ENCODE assay signal across 17 cellular contexts in the genomic region with DNA sequence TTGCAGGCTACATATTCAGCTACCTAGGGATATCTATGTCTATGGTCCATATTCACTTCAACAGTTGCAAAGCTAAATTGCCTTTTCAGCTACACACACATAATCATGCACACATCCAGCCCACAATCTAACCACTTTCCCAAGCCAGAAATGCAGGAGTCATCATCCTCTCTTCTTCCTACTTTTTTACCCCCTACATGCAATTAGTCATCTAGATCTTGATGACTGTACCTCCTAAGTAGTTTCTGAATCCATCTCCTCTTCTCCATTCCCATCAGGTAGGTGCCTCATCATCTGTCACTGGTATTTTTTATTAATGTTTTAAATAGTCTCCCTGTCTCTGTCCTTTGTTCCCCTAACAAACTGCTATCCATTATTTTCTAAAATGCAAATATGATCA. TPM values are rescaled to one million over a fixed set of nuclear protein-coding genes. Genes with fewer than 3 reads are reported as not detected.
DNase-seq lines count a peak whose midpoint lies in the region; ATAC-seq, FAIRE-seq and TF ChIP-seq lines count a peak whose summit lies in the region.
"Had no signal": no experiment of that assay in that cellular context is flagged by ENCODE, and none has a peak within 500 bp of the region (broad histone marks: within the 10 kb centered on the region; RNA-seq: fewer than 3 reads in every experiment).

No MANE protein-coding gene starts in this region.

- H3K36me3 ChIP-seq in RWPE2 (ENCODE audit: low read depth) (no peaks in the 10 kb centered on the region), smooth muscle cell (ENCODE audit: low read depth) (no peaks in the 10 kb centered on the region), Caco-2 (ENCODE audit: control insufficient read depth, insufficient read depth, low read length) (no peaks in the 10 kb centered on the region)

- peaks cover 10% of the 10 kb centered on the region for H3F3A ChIP-seq in smooth muscle cell (ENCODE audit: low read depth)

- CTCF ChIA-PET in Caco-2 (lab: Charles Lee): no interaction called here

- H2AFZ ChIP-seq in smooth muscle cell (ENCODE audit: low read depth): no peak overlapping the region
- H2AFZ ChIP-seq: parathyroid adenoma had no signal

- H4K20me1 ChIP-seq in smooth muscle cell (ENCODE audit: low read depth): no peaks in the 10 kb centered on the region

- peaks cover 14% of the 10 kb centered on the region for H3K4me1 Mint-ChIP-seq in Caco-2 (ENCODE audit: low read depth, unreplicated experiment)
- H3K4me1 Mint-ChIP-seq: activated CD4-positive, alpha-beta T cell treated with anti-CD3 and anti-CD28 coated beads for 36 hours had no signal

- POLR2A ChIA-PET in Caco-2 (lab: Charles Lee): no interaction called here

- no peak overlapping the region for H3K4me3 Mint-ChIP-seq in Caco-2 (ENCODE audit: unreplicated experiment)
- H3K4me3 Mint-ChIP-seq: activated CD4-positive, alpha-beta T cell treated with anti-CD3 and anti-CD28 coated beads for 36 hours; activated naive CD8-positive, alpha-beta T cell; CD4-positive, alpha-beta T cell; T-helper 1 cell treated with Interleukin-12 subunit alpha and Interleukin-12 subunit beta and Interleukin-4 antibody, amounts not matched to agents 30 μg/mL and 1 μg/mL, for 36 hours had no signal

- H3K27ac Mint-ChIP-seq in Caco-2 (ENCODE audit: unreplicated experiment): no peak overlapping the region
- H3K27ac Mint-ChIP-seq: activated CD4-positive, alpha-beta T cell treated with anti-CD3 and anti-CD28 coated beads for 36 hours; activated naive CD8-positive, alpha-beta T cell; CD4-positive, alpha-beta T cell; T-helper 1 cell treated with Interleukin-12 subunit alpha and Interleukin-12 subunit beta and Interleukin-4 antibody, amounts not matched to agents 30 μg/mL and 1 μg/mL, for 36 hours had no signal

- peak; percentile 27 for FAIRE-seq in H54 (lab: Jason Lieb, UNC)

- DNase-seq in H54 (ENCODE audit: insufficient read length, low spot score) (peak; percentile 49), RWPE2 (ENCODE audit: low spot score) (no peak), fibroblast of gingiva (ENCODE audit: low read depth) (peak; percentile 9), smooth muscle cell (lab: John Stamatoyannopoulos, UW; ENCODE audit: unreplicated experiment) (no peak), Caco-2 (no peak), T-helper 2 cell (no peak)
- DNase-seq: activated CD4-positive, alpha-beta T cell treated with anti-CD3 and anti-CD28 coated beads for 36 hours; activated T-cell treated with anti-CD3 and anti-CD28 coated beads for 4 hours; CD4-positive, alpha-beta T cell; DND-41; NCI-H187; NCI-H69 had no signal

- no peaks in the 10 kb centered on the region for H3K36me3 Mint-ChIP-seq in Caco-2 (ENCODE audit: insufficient read depth, unreplicated experiment)
- H3K36me3 Mint-ChIP-seq: activated naive CD8-positive, alpha-beta T cell had no signal

- TF ChIP-seq CTCF in RWPE2 (IDR thresholded peaks at IDR 0.05; ENCODE audit: poor library complexity, severe bottlenecking): no peak
- no peak for TF ChIP-seq CTCF in smooth muscle cell (IDR thresholded peaks at IDR 0.05; ENCODE audit: borderline replicate concordance, insufficient read depth, poor library complexity, severe bottlenecking)
- TF ChIP-seq CTCF in Caco-2 (IDR thresholded peaks at IDR 0.05; ENCODE audit: insufficient read depth in 1 of 2, low read depth in 1 of 2, low read length in 1 of 2, severe bottlenecking in 1 of 2, unreplicated experiment in 1 of 2): no peak

- H3K9ac ChIP-seq in smooth muscle cell (ENCODE audit: low read depth): no peak overlapping the region
- H3K9ac ChIP-seq: parathyroid adenoma had no signal

- no peak overlapping the region for H3K27ac ChIP-seq in RWPE2 (ENCODE audit: poor library complexity, severe bottlenecking)
- peak overlapping the region; percentile 63 for H3K27ac ChIP-seq in smooth muscle cell (ENCODE audit: low read depth)
- H3K27ac ChIP-seq: parathyroid adenoma had no signal

- no peak for TF ChIP-seq POLR2A in H54 (IDR thresholded peaks at IDR 0.05; ENCODE audit: low read depth, low read length)

- H3K9me3 ChIP-seq in RWPE2 (ENCODE audit: severe bottlenecking): no peaks in the 10 kb centered on the region
- no peaks in the 10 kb centered on the region for H3K9me3 ChIP-seq in smooth muscle cell (replicated peaks; ENCODE audit: low read depth)
- no peaks in the 10 kb centered on the region for H3K9me3 ChIP-seq in Caco-2

- no peaks in the 10 kb centered on the region for H3K79me2 ChIP-seq in smooth muscle cell (ENCODE audit: low read depth)
- H3K79me2 ChIP-seq: parathyroid adenoma had no signal

- peak overlapping the region; percentile 25 for H3K4me2 ChIP-seq in smooth muscle cell

- H3K9me3 Mint-ChIP-seq in Caco-2 (ENCODE audit: unreplicated experiment): no peaks in the 10 kb centered on the region
- H3K9me3 Mint-ChIP-seq: CD4-positive, alpha-beta T cell; T-helper 1 cell treated with Interleukin-12 subunit alpha and Interleukin-12 subunit beta and Interleukin-4 antibody, amounts not matched to agents 30 μg/mL and 1 μg/mL, for 36 hours had no signal

- no peaks in the 10 kb centered on the region for H3K27me3 ChIP-seq in RWPE2 (ENCODE audit: insufficient read depth, poor library complexity, severe bottlenecking)
- H3K27me3 ChIP-seq in smooth muscle cell (ENCODE audit: low read depth): no peaks in the 10 kb centered on the region
- H3K27me3 ChIP-seq in Caco-2 (replicated peaks; ENCODE audit: control insufficient read depth, insufficient read depth, low read length): no peaks in the 10 kb centered on the region

- H3K4me3 ChIP-seq in RWPE2 (ENCODE audit: severe bottlenecking) (no peak overlapping the region), smooth muscle cell (no peak overlapping the region), Caco-2 (ENCODE audit: low read depth, low read length) (no peak overlapping the region)

- peak; percentile 46; the same call in 1 of the 3 replicates for ATAC-seq in RWPE2 (ENCODE audit: low read depth)
- no peak for ATAC-seq in HG02973 (IDR thresholded peaks at IDR 0.05; ENCODE audit: unreplicated experiment)
- ATAC-seq: activated CD4-positive, alpha-beta T cell treated with anti-CD3 and anti-CD28 coated beads for 36 hours; left lobe of liver had no signal

- intact Hi-C loops in Caco-2 (cut with micrococcal nuclease; ENCODE audit: unreplicated experiment): no loop called here

- peaks cover under 1% of the 10 kb centered on the region for H3K27me3 Mint-ChIP-seq in Caco-2 (ENCODE audit: insufficient read depth, unreplicated experiment)

- no TSS peak for BruUV-seq in Caco-2 (replicated peaks; lab: Mats Ljungman, UMichigan)

- no peaks in the 10 kb centered on the region for H3K4me1 ChIP-seq in RWPE2 (ENCODE audit: insufficient read depth, poor library complexity, severe bottlenecking)
- peaks cover 9% of the 10 kb centered on the region for H3K4me1 ChIP-seq in smooth muscle cell (ENCODE audit: low read depth)
- peaks cover 35% of the 10 kb centered on the region for H3K4me1 ChIP-seq in Caco-2
- H3K4me1 ChIP-seq: parathyroid adenoma had no signal

RNA-seq across cellular contexts. Expression of gene SPRED2, which starts 23.7 kb away (rescaled TPM):
- total RNA-seq in smooth muscle cell: 18.3 and 21.3 TPM in 2 replicates
- polyA plus RNA-seq in smooth muscle cell: 23.0 and 23.7 TPM in 2 replicates
- total RNA-seq in Caco-2 (2022): 49.9 and 55.3 TPM in 2 replicates

Comparison
In these comparisons a context has a peak if more than half of its experiments do, and no peak if none do; other contexts are left out.
1. DNase-seq: peak in H54 (single experiment) and fibroblast of gingiva (single experiment); none in RWPE2 (single experiment), smooth muscle cell (single experiment), Caco-2 (0 of 2) and T-helper 2 cell (0 of 5).